Comparison of ENCODE assay signal across 2 cellular contexts in the genomic region with DNA sequence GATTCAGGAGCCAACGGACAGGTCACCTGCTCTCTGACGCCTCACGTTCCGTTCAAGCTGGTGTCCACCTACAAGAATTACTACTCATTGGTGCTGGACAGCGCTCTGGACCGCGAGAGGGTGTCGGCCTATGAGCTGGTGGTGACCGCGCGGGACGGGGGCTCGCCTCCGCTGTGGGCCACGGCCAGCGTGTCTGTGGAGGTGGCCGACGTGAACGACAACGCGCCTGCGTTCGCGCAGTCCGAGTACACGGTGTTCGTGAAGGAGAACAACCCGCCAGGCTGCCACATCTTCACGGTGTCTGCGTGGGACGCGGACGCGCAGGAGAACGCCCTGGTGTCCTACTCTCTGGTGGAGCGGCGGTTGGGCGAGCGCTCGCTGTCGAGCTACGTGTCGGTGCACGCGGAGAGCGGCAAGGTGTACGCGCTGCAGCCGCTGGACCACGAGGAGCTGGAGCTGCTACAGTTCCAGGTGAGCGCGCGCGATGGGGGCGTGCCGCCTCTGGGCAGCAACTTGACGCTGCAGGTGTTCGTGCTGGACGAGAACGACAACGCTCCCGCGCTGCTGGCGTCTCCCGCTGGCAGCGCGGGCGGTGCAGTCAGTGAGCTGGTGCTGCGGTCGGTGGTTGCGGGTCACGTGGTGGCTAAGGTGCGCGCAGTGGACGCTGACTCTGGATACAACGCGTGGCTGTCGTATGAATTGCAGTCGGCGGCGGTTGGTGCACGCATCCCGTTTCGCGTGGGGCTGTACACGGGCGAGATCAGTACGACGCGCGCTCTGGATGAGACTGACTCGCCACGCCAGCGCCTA.
TF ChIP-seq lines count a peak whose summit lies in the region.

No MANE protein-coding gene starts in this region.

TF ChIP-seq in HEK293, 187 proteins besides CTCF, POLR2A, EP300 and RAD21 (continued from another document):
- TF ChIP-seq, protein P1, sequence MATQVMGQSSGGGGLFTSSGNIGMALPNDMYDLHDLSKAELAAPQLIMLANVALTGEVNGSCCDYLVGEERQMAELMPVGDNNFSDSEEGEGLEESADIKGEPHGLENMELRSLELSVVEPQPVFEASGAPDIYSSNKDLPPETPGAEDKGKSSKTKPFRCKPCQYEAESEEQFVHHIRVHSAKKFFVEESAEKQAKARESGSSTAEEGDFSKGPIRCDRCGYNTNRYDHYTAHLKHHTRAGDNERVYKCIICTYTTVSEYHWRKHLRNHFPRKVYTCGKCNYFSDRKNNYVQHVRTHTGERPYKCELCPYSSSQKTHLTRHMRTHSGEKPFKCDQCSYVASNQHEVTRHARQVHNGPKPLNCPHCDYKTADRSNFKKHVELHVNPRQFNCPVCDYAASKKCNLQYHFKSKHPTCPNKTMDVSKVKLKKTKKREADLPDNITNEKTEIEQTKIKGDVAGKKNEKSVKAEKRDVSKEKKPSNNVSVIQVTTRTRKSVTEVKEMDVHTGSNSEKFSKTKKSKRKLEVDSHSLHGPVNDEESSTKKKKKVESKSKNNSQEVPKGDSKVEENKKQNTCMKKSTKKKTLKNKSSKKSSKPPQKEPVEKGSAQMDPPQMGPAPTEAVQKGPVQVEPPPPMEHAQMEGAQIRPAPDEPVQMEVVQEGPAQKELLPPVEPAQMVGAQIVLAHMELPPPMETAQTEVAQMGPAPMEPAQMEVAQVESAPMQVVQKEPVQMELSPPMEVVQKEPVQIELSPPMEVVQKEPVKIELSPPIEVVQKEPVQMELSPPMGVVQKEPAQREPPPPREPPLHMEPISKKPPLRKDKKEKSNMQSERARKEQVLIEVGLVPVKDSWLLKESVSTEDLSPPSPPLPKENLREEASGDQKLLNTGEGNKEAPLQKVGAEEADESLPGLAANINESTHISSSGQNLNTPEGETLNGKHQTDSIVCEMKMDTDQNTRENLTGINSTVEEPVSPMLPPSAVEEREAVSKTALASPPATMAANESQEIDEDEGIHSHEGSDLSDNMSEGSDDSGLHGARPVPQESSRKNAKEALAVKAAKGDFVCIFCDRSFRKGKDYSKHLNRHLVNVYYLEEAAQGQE (tag by site-specific recombination; IDR thresholded peaks at IDR 0.05) = peak; percentile 29; the same call in 1 of the 2 replicates
- TF ChIP-seq ZNF202 (tag by site-specific recombination; IDR thresholded peaks at IDR 0.05; ENCODE audit: borderline replicate concordance) (0 out of 2 replicates have a peak, but pooled peaks have one; percentile 24), ZFP69B (tag by site-specific recombination; IDR thresholded peaks at IDR 0.05) (no peak)
TF ChIP-seq in HEK293: peak in this region for 2.

TF ChIP-seq in neural cell, 6 proteins besides CTCF, POLR2A, EP300 and RAD21 (continued from another document):
- no peak for TF ChIP-seq TAF1 (IDR thresholded peaks at IDR 0.05; ENCODE audit: low read depth)
- TF ChIP-seq POLR2AphosphoS5 (IDR thresholded peaks at IDR 0.05) = no peak
- TF ChIP-seq SMC3 (conservative IDR thresholded peaks at IDR 0.05; ENCODE audit: poor library complexity) = no peak
- TF ChIP-seq MXI1 (conservative IDR thresholded peaks at IDR 0.05; ENCODE audit: poor library complexity, severe bottlenecking) = no peak
